8 cellular contexts compared by ENCODE assay signal in the genomic region with DNA sequence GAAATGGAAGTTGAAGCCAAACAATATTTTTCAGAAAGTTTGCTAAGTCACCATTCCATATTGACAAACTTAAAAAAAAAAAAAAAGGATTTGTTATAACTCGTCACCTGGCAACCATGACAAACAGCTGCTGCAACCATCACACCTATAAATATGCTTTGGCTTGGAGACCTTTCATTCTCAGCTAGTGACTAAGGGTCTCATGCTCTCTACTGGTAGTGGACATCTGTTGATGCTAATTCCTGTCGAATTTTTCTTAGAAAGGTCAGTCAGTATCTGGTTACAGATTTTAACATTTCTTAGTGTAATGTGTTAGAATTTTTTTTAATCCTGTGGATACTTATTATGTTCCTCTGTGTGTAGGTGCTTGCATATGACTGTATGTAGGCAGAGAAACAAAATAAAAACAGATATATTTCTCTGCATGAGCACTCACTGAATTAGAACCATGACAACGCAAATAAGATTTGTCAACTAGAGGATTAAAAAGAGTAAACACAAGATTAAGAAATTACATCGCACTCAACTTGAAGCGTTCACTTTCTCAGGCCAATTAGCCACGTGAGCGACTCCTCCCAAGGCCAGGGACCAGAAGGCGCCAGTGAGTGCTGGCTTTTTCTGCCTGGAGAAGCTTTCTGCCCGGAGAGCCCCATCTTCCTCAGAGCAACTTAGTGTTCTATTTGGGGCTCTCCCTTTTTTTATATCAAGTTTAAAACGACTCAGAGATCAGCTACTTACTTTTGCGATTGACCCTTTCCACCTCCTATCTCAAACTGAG. TPM values are rescaled to one million over a fixed set of nuclear protein-coding genes. Genes with fewer than 3 reads are reported as not detected.
DNase-seq lines count a peak whose midpoint lies in the region; ATAC-seq and TF ChIP-seq lines count a peak whose summit lies in the region.
"Had no signal": no experiment of that assay in that cellular context is flagged by ENCODE, and none has a peak within 500 bp of the region (broad histone marks: within the 10 kb centered on the region; RNA-seq: fewer than 3 reads in every experiment).

No MANE protein-coding gene starts in this region.

- peak in 1 of 6 experiments; percentile 2 for TF ChIP-seq CTCF in Peyer's patch (IDR thresholded peaks at IDR 0.05)
- TF ChIP-seq CTCF in WTC11 (IDR thresholded peaks at IDR 0.05), result no peak

- H3K4me3 ChIP-seq in Peyer's patch, result no peak overlapping the region
- H3K4me3 ChIP-seq in skin epidermis, result no peak overlapping the region

- H3K27me3 Mint-ChIP-seq in WTC11 (ENCODE audit: low read depth), result no peaks in the 10 kb centered on the region; the same call in none of the 2 replicates

- no peak overlapping the region for H3K4me3 Mint-ChIP-seq in WTC11

- H3K9me3 ChIP-seq in Peyer's patch, result peaks cover 0 to 7% (median 3%) of the 10 kb centered on the region in 4 donors

- POLR2A ChIA-PET in WTC11 (lab: Charles Lee), result no interaction called here

- H3K36me3 ChIP-seq in Peyer's patch, result no peaks in the 10 kb centered on the region

- no peak overlapping the region for H3K27ac Mint-ChIP-seq in WTC11

- peaks cover 40% of the 10 kb centered on the region for H3K9me3 Mint-ChIP-seq in WTC11

- H3K36me3 Mint-ChIP-seq in WTC11, result peaks cover 27% of the 10 kb centered on the region

- ATAC-seq in Right ventricle myocardium superior (ENCODE audit: poor library complexity) (peak; percentile 72), WTC11 (no peak)

- H3K4me1 Mint-ChIP-seq in WTC11, result no peaks in the 10 kb centered on the region

- CTCF ChIA-PET in WTC11 (lab: Charles Lee), result no interaction called here

- no peaks in the 10 kb centered on the region for H3K27me3 ChIP-seq in Peyer's patch

- H3K4me1 ChIP-seq in Peyer's patch, result peaks cover 0 to 23% (median 0%) of the 10 kb centered on the region in 4 donors

- intact Hi-C loops in Right ventricle myocardium superior (cut with DNase I), result loop anchor here (5.0 kb wide), 1 partner anchor 60 kb away; no protein-coding TSS in a partner anchor

- H3K27ac ChIP-seq in Peyer's patch (peak overlapping the region in 2 of 4 donors; percentile 3 to 33), skin epidermis (peak overlapping the region in 17 of 21 experiments; percentile 16 to 75 (median 60))

- TF ChIP-seq POLR2A in Peyer's patch (IDR thresholded peaks at IDR 0.05), result no peak

- DNase-seq in GM04504 (ENCODE audit: low read depth) (peak; percentile 57), Peyer's patch (peak in 2 of 3 donors; percentile 65 to 77), Right ventricle myocardium superior (peak; percentile 61), iPS-NIHi11 (ENCODE audit: low spot score) (no peak), HUDEP-2 (lab: John Stamatoyannopoulos, UW; ENCODE audit: unreplicated experiment in 76 of 76) (no peak), WTC11 (ENCODE audit: low spot score) (no peak)
- DNase-seq: activated CD8-positive, alpha-beta memory T cell treated with anti-CD3 and anti-CD28 coated beads, Interleukin-2, amount 50 U/mL, for 48 hours had no signal

TF ChIP-seq in WTC11, 78 proteins besides CTCF, POLR2A, EP300 and RAD21:
- TF ChIP-seq, protein P1, sequence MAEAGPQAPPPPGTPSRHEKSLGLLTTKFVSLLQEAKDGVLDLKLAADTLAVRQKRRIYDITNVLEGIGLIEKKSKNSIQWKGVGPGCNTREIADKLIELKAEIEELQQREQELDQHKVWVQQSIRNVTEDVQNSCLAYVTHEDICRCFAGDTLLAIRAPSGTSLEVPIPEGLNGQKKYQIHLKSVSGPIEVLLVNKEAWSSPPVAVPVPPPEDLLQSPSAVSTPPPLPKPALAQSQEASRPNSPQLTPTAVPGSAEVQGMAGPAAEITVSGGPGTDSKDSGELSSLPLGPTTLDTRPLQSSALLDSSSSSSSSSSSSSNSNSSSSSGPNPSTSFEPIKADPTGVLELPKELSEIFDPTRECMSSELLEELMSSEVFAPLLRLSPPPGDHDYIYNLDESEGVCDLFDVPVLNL (CRISPR knock-in tag; IDR thresholded peaks at IDR 0.05; ENCODE audit: borderline replicate concordance, low read depth), result no peak
- TF ChIP-seq ZNF138 (CRISPR knock-in tag; conservative IDR thresholded peaks at IDR 0.05) (no peak), ETV6 (CRISPR knock-in tag; IDR thresholded peaks at IDR 0.05) (no peak)
TF ChIP-seq in WTC11: peak in this region for 0.

RNA-seq across cellular contexts. Expression of a gene that starts 27.0 kb away (rescaled TPM):
- total RNA-seq in Peyer's patch (10 to 100 TPM; 26.7 to 44.6 (median 32.5) TPM), Right ventricle myocardium superior (51.7 TPM), WTC11 (2021) (29.2 to 37.9 TPM (median 29.3 TPM) in 3 replicates)

Comparison
In these comparisons a context has a peak if more than half of its experiments do, and no peak if none do; other contexts are left out.
1. DNase-seq: peak in GM04504 (single experiment), Peyer's patch (2 of 3) and Right ventricle myocardium superior (single experiment); none in iPS-NIHi11 (single experiment), HUDEP-2 (0 of 76) and WTC11 (single experiment).